Comparison of ENCODE assay signal across 21 cellular contexts in genomic region chr7:101680406-101681145, GRCh38. TPM values are rescaled to one million over a fixed set of nuclear protein-coding genes. Genes with fewer than 3 reads are reported as not detected.
A peak's percentile ranks its signal among the peaks of the same experiment; 100 is the strongest.
DNase-seq lines count a peak whose midpoint lies in the region; FAIRE-seq and TF ChIP-seq lines count a peak whose summit lies in the region.
"Had no signal": no experiment of that assay in that cellular context is flagged by ENCODE, and none has a peak within 500 bp of the region (broad histone marks: within the 10 kb centered on the region; RNA-seq: fewer than 3 reads in every experiment).

No MANE protein-coding gene starts in this region.

- WGBS in H1 (ENCODE audit: extremely low coverage in 1 of 2, insufficient coverage in 1 of 2, insufficient read length in 1 of 2, insufficient replicate concordance in 2 of 2, low coverage in 1 of 2, low lambda C conversion rate in 2 of 2, missing lambda C conversion rate in 1 of 2), 2 experiments = 86% methylated on average over 22 of the region's 22 CpGs; no CpG with 5 or more reads in 1 of the 2 experiments

- no peaks in the 10 kb centered on the region for H3K36me3 ChIP-seq in BLaER1 treated with 17β-estradiol and CSF1 and Interleukin-3, amounts not matched to agents 10 nM and 100 nM
- H3K36me3 ChIP-seq in H1 (ENCODE audit: control insufficient read depth in 2 of 4, insufficient read depth in 4 of 4, low read length in 3 of 4) = no peaks in the 10 kb centered on the region
- H3K36me3 ChIP-seq: vagina had no signal

- H3K79me2 ChIP-seq in H1 (ENCODE audit: control insufficient read depth in 1 of 2, insufficient read depth in 2 of 2, low read length in 2 of 2) = no peaks in the 10 kb centered on the region

- H3K27me3 ChIP-seq in BLaER1 treated with 17β-estradiol and CSF1 and Interleukin-3, amounts not matched to agents 10 nM and 100 nM = no peaks in the 10 kb centered on the region
- no peaks in the 10 kb centered on the region for H3K27me3 ChIP-seq in H1 (replicated peaks in 1 of 4; ENCODE audit: control insufficient read depth in 3 of 4, extremely low read depth in 1 of 4, insufficient read depth in 3 of 4, low read length in 3 of 4)
- H3K27me3 ChIP-seq: vagina had no signal

- H3K27ac Mint-ChIP-seq in osteocyte (ENCODE audit: unreplicated experiment) = peak overlapping the region; percentile 74
- H3K27ac Mint-ChIP-seq: activated naive CD8-positive, alpha-beta T cell treated with anti-CD3 and anti-CD28 coated beads for 36 hours; activated T-helper 1 cell treated with anti-CD3 and anti-CD28 coated beads, Interleukin-12 subunit alpha, Interleukin-12 subunit beta, Interleukin-2, Interleukin-4 antibody, amounts not matched to agents 30 ng/mL and 10 ng/mL and 1 ng/mL, durations not matched to agents 14 hours and 24 hours and 36 hours; natural killer cell treated with Interleukin-12 subunit alpha and Interleukin-12 subunit beta and Interleukin-15 and Interleukin-18, amount 100 ng/mL, for 72 hours had no signal

- H3K36me3 Mint-ChIP-seq in osteocyte (ENCODE audit: unreplicated experiment) = no peaks in the 10 kb centered on the region
- H3K36me3 Mint-ChIP-seq: activated naive CD8-positive, alpha-beta T cell treated with anti-CD3 and anti-CD28 coated beads for 36 hours; natural killer cell treated with Interleukin-12 subunit alpha and Interleukin-12 subunit beta and Interleukin-15 and Interleukin-18, amount 100 ng/mL, for 72 hours had no signal

- TF ChIP-seq CTCF in H1 (IDR thresholded peaks at IDR 0.05; ENCODE audit: control extremely low read depth in 1 of 3, insufficient read depth in 1 of 3, low read depth in 1 of 3, low read length in 3 of 3) (no peak), osteocyte (IDR thresholded peaks at IDR 0.05) (no peak)

- no peak overlapping the region for H4K5ac ChIP-seq in H1 (ENCODE audit: insufficient read length, low read depth, low read length)

- H3K4me3 ChIP-seq in BLaER1 treated with 17β-estradiol and CSF1 and Interleukin-3, amounts not matched to agents 10 nM and 100 nM = no peak overlapping the region
- no peak overlapping the region for H3K4me3 ChIP-seq in H1 (ENCODE audit: extremely low read depth in 1 of 4, insufficient read depth in 2 of 4, low read depth in 3 of 4, low read length in 4 of 4)
- H3K4me3 ChIP-seq: SK-N-MC, vagina had no signal

- H3K9ac ChIP-seq in BLaER1 treated with 17β-estradiol and CSF1 and Interleukin-3, amounts not matched to agents 10 nM and 100 nM = peak overlapping the region in 3 of 11 experiments; percentile 12 to 27 (median 14); a peak in 1 of 22 replicates
- no peak overlapping the region for H3K9ac ChIP-seq in H1 (replicated peaks in 1 of 4; ENCODE audit: extremely low read depth in 1 of 4, low read depth in 3 of 4, low read length in 3 of 4)

- TF ChIP-seq POLR2A in H1 (IDR thresholded peaks at IDR 0.05; ENCODE audit: control extremely low read depth in 1 of 2, low read depth in 2 of 2, low read length in 2 of 2) = no peak

- H3K23ac ChIP-seq in H1 (ENCODE audit: insufficient read length) = no peak overlapping the region

- no peak overlapping the region for H3K4ac ChIP-seq in H1 (replicated peaks; ENCODE audit: insufficient read length, low read depth, low read length)

- H3K79me1 ChIP-seq in H1 (ENCODE audit: low read depth, low read length) = no peaks in the 10 kb centered on the region

- H3K14ac ChIP-seq in H1 (ENCODE audit: insufficient read length) = no peak overlapping the region

- DNase-seq in LHCN-M2 (ENCODE audit: low read depth) (peak; percentile 29), H1 (ENCODE audit: low read depth in 1 of 2, low spot score in 2 of 2) (no peak), osteocyte (ENCODE audit: extremely low spot score, unreplicated experiment) (no peak), NCI-H1694 treated with DMSO at 0.1 percent for 48 hours (lab: John Stamatoyannopoulos, UW) (no peak), posterior cingulate gyrus (no peak), SK-N-DZ (ENCODE audit: low spot score) (no peak)
- DNase-seq in activated naive CD4-positive, alpha-beta T cell treated with Interleukin-2 at 50 U/mL for 16 hours = no peak
- DNase-seq: activated CD4-positive, CD25-positive, alpha-beta regulatory T cell treated with anti-CD3 and anti-CD28 coated beads, Interleukin-2, amount 50 U/mL, for 72 hours; activated naive CD8-positive, alpha-beta T cell treated with anti-CD3 and anti-CD28 coated beads for 36 hours; NCI-H1417; NCI-H526; T-helper 9 cell had no signal

- peak overlapping the region in 10 of 11 experiments; percentile 4 to 58 (median 46); a peak in 16 of 22 replicates for H3K4me2 ChIP-seq in BLaER1 treated with 17β-estradiol and CSF1 and Interleukin-3, amounts not matched to agents 10 nM and 100 nM
- no peak overlapping the region for H3K4me2 ChIP-seq in H1 (ENCODE audit: insufficient read depth in 1 of 2, low read depth in 2 of 2, low read length in 2 of 2)

- no peak overlapping the region; the same call in 1 of the 2 replicates for H2BK5ac ChIP-seq in H1 (ENCODE audit: low read depth, low read length)

- no peak overlapping the region; the same call in 1 of the 2 replicates for H3K18ac ChIP-seq in H1 (ENCODE audit: extremely low read depth, low read length)

- POLR2A ChIA-PET in H1 (lab: Charles Lee; ENCODE audit: partially characterized antibody) = interaction anchor here (1.0 kb wide), 1 partner anchor 139 kb away, joined by 5 read pairs; no protein-coding TSS in a partner anchor

- no peaks in the 10 kb centered on the region for H4K20me1 ChIP-seq in BLaER1 treated with 17β-estradiol and CSF1 and Interleukin-3, amounts not matched to agents 10 nM and 100 nM
- peaks cover 0 to 2% of the 10 kb centered on the region in 2 experiments for H4K20me1 ChIP-seq in H1 (replicated peaks in 1 of 2; ENCODE audit: control insufficient read depth in 1 of 2, insufficient read depth in 2 of 2, low read length in 2 of 2)

- no peaks in the 10 kb centered on the region for H3K9me3 Mint-ChIP-seq in osteocyte (ENCODE audit: unreplicated experiment)
- H3K9me3 Mint-ChIP-seq: activated naive CD8-positive, alpha-beta T cell treated with anti-CD3 and anti-CD28 coated beads for 36 hours; activated T-helper 1 cell treated with anti-CD3 and anti-CD28 coated beads, Interleukin-12 subunit alpha, Interleukin-12 subunit beta, Interleukin-2, Interleukin-4 antibody, amounts not matched to agents 30 ng/mL and 10 ng/mL and 1 ng/mL, durations not matched to agents 14 hours and 24 hours and 36 hours; natural killer cell treated with Interleukin-12 subunit alpha and Interleukin-12 subunit beta and Interleukin-15 and Interleukin-18, amount 100 ng/mL, for 72 hours had no signal

- peaks cover 40% of the 10 kb centered on the region for H3K4me1 Mint-ChIP-seq in osteocyte (ENCODE audit: unreplicated experiment)
- H3K4me1 Mint-ChIP-seq: activated naive CD8-positive, alpha-beta T cell treated with anti-CD3 and anti-CD28 coated beads for 36 hours had no signal

- H2BK15ac ChIP-seq in H1 (ENCODE audit: low read length) = peak overlapping the region; percentile 92; the same call in 1 of the 2 replicates

- TF ChIP-seq RAD21 in H1 (IDR thresholded peaks at IDR 0.05 in 1 of 2, conservative IDR thresholded peaks at IDR 0.05 in 1 of 2; ENCODE audit: low read depth in 2 of 2, low read length in 2 of 2) = no peak

- H2BK20ac ChIP-seq in H1 (ENCODE audit: low read length) = no peak overlapping the region

- no peak overlapping the region for H2AK5ac ChIP-seq in H1 (ENCODE audit: low read depth, low read length)

- peak overlapping the region; percentile 54 for H2BK120ac ChIP-seq in H1 (replicated peaks; ENCODE audit: low read depth, low read length)

- peak overlapping the region; percentile 64; the same call in 1 of the 2 replicates for H2BK12ac ChIP-seq in H1 (ENCODE audit: low read depth, low read length)

- H3K56ac ChIP-seq in H1 (replicated peaks; ENCODE audit: insufficient read length, low read depth, low read length) = no peak overlapping the region

- no peak overlapping the region for H2AFZ ChIP-seq in H1 (ENCODE audit: low read length)

- no peak for FAIRE-seq in H1 (lab: Jason Lieb, UNC)
- FAIRE-seq: islet of Langerhans had no signal

- intact Hi-C loops in posterior cingulate gyrus (cut with DNase I) = no loop called here

- peak overlapping the region; percentile 65 for H4K91ac ChIP-seq in H1 (replicated peaks; ENCODE audit: insufficient read length, low read length)

- CTCF ChIA-PET in H1 (lab: Charles Lee; ENCODE audit: partially characterized antibody) = interaction anchor here (0.5 to 2.4 kb wide), 10 partner anchors 21 to 138 kb away, joined by 3 to 12 read pairs (median 4); no protein-coding TSS in a partner anchor

- H4K8ac ChIP-seq in H1 (ENCODE audit: extremely low read depth, insufficient read depth, low read length) = no peak overlapping the region

- no peaks in the 10 kb centered on the region for H3K9me3 ChIP-seq in BLaER1 treated with 17β-estradiol and CSF1 and Interleukin-3, amounts not matched to agents 10 nM and 100 nM (replicated peaks in 1 of 11)
- no peaks in the 10 kb centered on the region for H3K9me3 ChIP-seq in H1 (ENCODE audit: insufficient read depth in 2 of 2, low read depth in 1 of 2, low read length in 1 of 2)
- H3K9me3 ChIP-seq: vagina had no signal

- peak overlapping the region in 1 of 11 experiments; percentile 17; a peak in 1 of 22 replicates for H3K27ac ChIP-seq in BLaER1 treated with 17β-estradiol and CSF1 and Interleukin-3, amounts not matched to agents 10 nM and 100 nM
- no peak overlapping the region for H3K27ac ChIP-seq in H1 (ENCODE audit: low read depth, low read length)
- H3K27ac ChIP-seq: SK-N-MC, vagina had no signal

- no peaks in the 10 kb centered on the region for H3K27me3 Mint-ChIP-seq in osteocyte (ENCODE audit: unreplicated experiment)
- H3K27me3 Mint-ChIP-seq: activated naive CD8-positive, alpha-beta T cell treated with anti-CD3 and anti-CD28 coated beads for 36 hours; natural killer cell treated with Interleukin-12 subunit alpha and Interleukin-12 subunit beta and Interleukin-15 and Interleukin-18, amount 100 ng/mL, for 72 hours had no signal

- H3K4me3 Mint-ChIP-seq in osteocyte (ENCODE audit: unreplicated experiment) = no peak overlapping the region
- H3K4me3 Mint-ChIP-seq: activated naive CD8-positive, alpha-beta T cell treated with anti-CD3 and anti-CD28 coated beads for 36 hours; activated T-helper 1 cell treated with anti-CD3 and anti-CD28 coated beads, Interleukin-12 subunit alpha, Interleukin-12 subunit beta, Interleukin-2, Interleukin-4 antibody, amounts not matched to agents 30 ng/mL and 10 ng/mL and 1 ng/mL, durations not matched to agents 14 hours and 24 hours and 36 hours; natural killer cell treated with Interleukin-12 subunit alpha and Interleukin-12 subunit beta and Interleukin-15 and Interleukin-18, amount 100 ng/mL, for 72 hours had no signal

- no peak for TF ChIP-seq EP300 in H1 (IDR thresholded peaks at IDR 0.05; ENCODE audit: borderline replicate concordance in 1 of 2, low read depth in 2 of 2, low read length in 2 of 2)

- H3K23me2 ChIP-seq in H1 (ENCODE audit: low read depth, low read length) = no peaks in the 10 kb centered on the region

- peaks cover 20 to 39% (median 29%) of the 10 kb centered on the region in 10 experiments for H3K4me1 ChIP-seq in BLaER1 treated with 17β-estradiol and CSF1 and Interleukin-3, amounts not matched to agents 10 nM and 100 nM
- H3K4me1 ChIP-seq in H1 (replicated peaks in 1 of 4; ENCODE audit: control insufficient read depth in 3 of 4, insufficient read depth in 4 of 4, low read length in 3 of 4) = peaks cover 0 to 10% (median 8%) of the 10 kb centered on the region in 4 experiments; a peak in 4 of 7 replicates

RNA-seq across cellular contexts. Expression of gene MYL10, which starts 51.5 kb away (rescaled TPM):
- total RNA-seq in LHCN-M2 (2014; rRNA removed) = 0.34 TPM in 1 of 2 replicates, not detected in the other
- polyA plus RNA-seq in LHCN-M2 (2012) = 0.32 TPM
- 0.44 TPM in 1 of 2 replicates, not detected in the other for total RNA-seq in H1 (2021; fragmentation: NEBNext Ultra II Directional; extraction: Animal tissue kit (Norgen Biotek cat#: 25700))
- 0.18 and 0.20 TPM in 2 replicates for polyA plus RNA-seq in H1 (2011; rRNA removed)
- polyA plus RNA-seq in H1 (2011; cell fraction: cytosol; rRNA removed) = 0.28 TPM
- polyA plus RNA-seq in H1 (2011; cell fraction: nucleus; rRNA removed) = not detected
- polyA plus RNA-seq in H1 (2012, experiment 1 of 2) = 0.67 TPM in 1 of 4 replicates, not detected in the others
- polyA plus RNA-seq in H1 (2012, experiment 2 of 2) = not detected
- polyA plus RNA-seq in H1 (2013, experiment 1 of 2) = 0.10 TPM
- 0.22 TPM for polyA plus RNA-seq in H1 (2013, experiment 2 of 2)
- polyA minus RNA-seq in H1 (2011; rRNA and poly(A)+ RNA removed) = not detected in 2 replicates
- not detected for polyA minus RNA-seq in H1 (2011; cell fraction: cytosol; rRNA and poly(A)+ RNA removed)
- not detected for polyA minus RNA-seq in H1 (2011; cell fraction: nucleus; rRNA and poly(A)+ RNA removed)
- total RNA-seq in osteocyte = 0.52 TPM in 1 of 2 replicates, not detected in the other
- polyA plus RNA-seq in SK-N-DZ (2014; cell fraction: cytosol; rRNA removed) = not detected in 2 replicates
- polyA plus RNA-seq in SK-N-DZ (2014; cell fraction: nucleus; rRNA removed) = not detected in 2 replicates
- total RNA-seq: activated CD8-positive, alpha-beta memory T cell treated with anti-CD3 and anti-CD28 coated beads for 36 hours; activated naive CD8-positive, alpha-beta T cell treated with anti-CD3 and anti-CD28 coated beads for 36 hours; activated T-helper 1 cell treated with anti-CD3 and anti-CD28 coated beads, Interleukin-12 subunit alpha, Interleukin-12 subunit beta, Interleukin-2, Interleukin-4 antibody, amounts not matched to agents 30 ng/mL and 10 ng/mL and 1 ng/mL, durations not matched to agents 14 hours and 24 hours and 36 hours; natural killer cell treated with Interleukin-12 subunit alpha and Interleukin-12 subunit beta and Interleukin-15 and Interleukin-18, amount 100 ng/mL, for 72 hours; pulmonary artery endothelial cell; subcutaneous adipose tissue; vagina had no signal

Comparison
In these comparisons a context has a peak if more than half of its experiments do, and no peak if none do; other contexts are left out.
1. H3K4me2 ChIP-seq: peak in BLaER1 treated with 17β-estradiol and CSF1 and Interleukin-3, amounts not matched to agents 10 nM and 100 nM (10 of 11); none in H1 (0 of 2).